21 cellular contexts compared by ENCODE assay signal in the genomic region with DNA sequence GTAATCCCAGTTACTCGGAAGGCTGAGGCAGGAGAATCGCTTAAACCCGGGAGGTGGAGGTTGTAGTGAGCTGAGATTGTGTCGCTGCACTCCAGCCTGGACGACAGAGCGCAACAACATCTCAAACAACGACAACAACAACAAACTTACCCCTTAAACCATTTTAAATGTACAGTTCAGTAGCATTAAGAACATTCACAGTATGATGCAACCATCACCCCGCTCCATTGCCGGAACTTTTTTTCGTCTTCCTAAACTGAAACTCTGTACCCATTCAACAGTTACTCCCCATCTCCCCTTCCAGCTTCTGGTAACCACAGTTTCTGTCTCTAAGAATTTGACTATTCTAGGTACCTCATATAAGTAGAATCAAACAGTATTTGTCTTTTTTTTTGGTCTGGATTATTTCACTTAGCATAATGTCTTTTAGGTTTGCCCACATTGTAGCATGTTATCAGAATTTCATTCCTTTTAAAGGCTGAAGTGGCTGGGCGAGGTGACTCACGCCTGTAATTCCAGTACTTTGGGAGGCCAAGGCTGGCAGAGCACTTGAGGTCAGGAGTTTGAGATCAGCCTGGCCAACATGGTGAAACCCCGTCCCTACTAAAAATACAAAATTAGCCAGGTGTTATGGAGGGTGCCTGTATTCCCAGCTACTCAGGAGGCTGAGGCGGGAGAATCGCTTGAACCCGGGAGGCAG. TPM values are rescaled to one million over a fixed set of nuclear protein-coding genes. Genes with fewer than 3 reads are reported as not detected.
DNase-seq lines count a peak whose midpoint lies in the region; ATAC-seq lines count a peak whose summit lies in the region.
"Had no signal": no experiment of that assay in that cellular context is flagged by ENCODE, and none has a peak within 500 bp of the region (broad histone marks: within the 10 kb centered on the region; RNA-seq: fewer than 3 reads in every experiment).

No MANE protein-coding gene starts in this region.

- intact Hi-C loops in activated CD4-positive, alpha-beta memory T cell treated with anti-CD3 and anti-CD28 coated beads for 36 hours (cut with micrococcal nuclease) = no loop called here

- POLR2A ChIA-PET in CD8-positive, alpha-beta memory T cell (lab: Charles Lee) = interaction anchor here (0.6 to 0.7 kb wide), 2 partner anchors 47 to 1070 kb away, joined by 3 to 5 read pairs; no protein-coding TSS in a partner anchor
- POLR2A ChIA-PET in activated CD4-positive, alpha-beta memory T cell treated with anti-CD3 and anti-CD28 coated beads for 36 hours (lab: Charles Lee) = no interaction called here

- H3K4me3 Mint-ChIP-seq in CD4-positive, CD25-positive, alpha-beta regulatory T cell = peak overlapping the region in 2 of 4 donors; percentile 9 to 14
- peak overlapping the region in 3 of 7 donors; percentile 38 to 62 (median 41) for H3K4me3 Mint-ChIP-seq in CD8-positive, alpha-beta memory T cell
- peak overlapping the region; percentile 0 for H3K4me3 Mint-ChIP-seq in activated CD4-positive, alpha-beta memory T cell treated with anti-CD3 and anti-CD28 coated beads for 36 hours

- H3K9me3 ChIP-seq in CD4-positive, CD25-positive, alpha-beta regulatory T cell (ENCODE audit: control insufficient read depth in 2 of 2, low read length in 2 of 2) = peaks cover 0 to 3% of the 10 kb centered on the region in 2 experiments
- H3K9me3 ChIP-seq in CD8-positive, alpha-beta memory T cell (ENCODE audit: low read length) = no peaks in the 10 kb centered on the region
- H3K9me3 ChIP-seq: mucosa of descending colon, neutrophil, thyroid gland had no signal

- no peaks in the 10 kb centered on the region for H3K36me3 ChIP-seq in CD4-positive, CD25-positive, alpha-beta regulatory T cell (ENCODE audit: control insufficient read depth, insufficient read depth, low read length)
- H3K36me3 ChIP-seq in CD8-positive, alpha-beta memory T cell (ENCODE audit: insufficient read depth, low read length) = no peaks in the 10 kb centered on the region
- H3K36me3 ChIP-seq: breast epithelium, heart left ventricle, neutrophil, thyroid gland had no signal

- no peaks in the 10 kb centered on the region for H3K27me3 Mint-ChIP-seq in CD4-positive, CD25-positive, alpha-beta regulatory T cell
- H3K27me3 Mint-ChIP-seq in CD8-positive, alpha-beta memory T cell = peaks cover 5% of the 10 kb centered on the region in 2 donors
- no peaks in the 10 kb centered on the region for H3K27me3 Mint-ChIP-seq in activated CD4-positive, alpha-beta memory T cell treated with anti-CD3 and anti-CD28 coated beads for 36 hours

- no peak for ATAC-seq in CD4-positive, CD25-positive, alpha-beta regulatory T cell (ENCODE audit: low read depth in 2 of 2)
- ATAC-seq in GM21447 (IDR thresholded peaks at IDR 0.05; ENCODE audit: unreplicated experiment) (no peak), HG03565 (IDR thresholded peaks at IDR 0.05; ENCODE audit: unreplicated experiment) (no peak)
- ATAC-seq: heart left ventricle, mucosa of descending colon, Right ventricle myocardium inferior had no signal

- no peak overlapping the region for H3K27ac ChIP-seq in CD4-positive, CD25-positive, alpha-beta regulatory T cell (ENCODE audit: insufficient read depth, low read length, poor library complexity, severe bottlenecking)
- H3K27ac ChIP-seq in CD8-positive, alpha-beta memory T cell (ENCODE audit: low read depth, low read length) = no peak overlapping the region
- H3K27ac ChIP-seq: breast epithelium, coronary artery, heart left ventricle, neutrophil had no signal

- H3K4me1 ChIP-seq in CD4-positive, CD25-positive, alpha-beta regulatory T cell (ENCODE audit: control insufficient read depth, insufficient read depth, low read length, poor library complexity, severe bottlenecking) = peaks cover 17% of the 10 kb centered on the region
- H3K4me1 ChIP-seq in CD8-positive, alpha-beta memory T cell (ENCODE audit: insufficient read depth, low read length) = peaks cover 43% of the 10 kb centered on the region
- H3K4me1 ChIP-seq: breast epithelium had no signal

- peaks cover 13 to 75% (median 25%) of the 10 kb centered on the region in 4 donors for H3K4me1 Mint-ChIP-seq in CD4-positive, CD25-positive, alpha-beta regulatory T cell
- peaks cover 25 to 68% (median 61%) of the 10 kb centered on the region in 3 donors for H3K4me1 Mint-ChIP-seq in CD8-positive, alpha-beta memory T cell
- H3K4me1 Mint-ChIP-seq in activated CD4-positive, alpha-beta memory T cell treated with anti-CD3 and anti-CD28 coated beads for 36 hours (ENCODE audit: low read depth) = peaks cover 62% of the 10 kb centered on the region

- no peaks in the 10 kb centered on the region for H3K27me3 ChIP-seq in CD4-positive, CD25-positive, alpha-beta regulatory T cell (ENCODE audit: control insufficient read depth, insufficient read depth, low read length)
- no peaks in the 10 kb centered on the region for H3K27me3 ChIP-seq in CD8-positive, alpha-beta memory T cell (ENCODE audit: insufficient read depth, low read length, poor library complexity, severe bottlenecking)
- H3K27me3 ChIP-seq: breast epithelium, heart left ventricle, neutrophil, thyroid gland had no signal

- H3K27ac Mint-ChIP-seq in CD4-positive, CD25-positive, alpha-beta regulatory T cell = peak overlapping the region in 2 of 3 donors; percentile 62 to 83
- H3K27ac Mint-ChIP-seq in CD8-positive, alpha-beta memory T cell = peak overlapping the region in 4 of 8 donors; percentile 37 to 71 (median 62)
- H3K27ac Mint-ChIP-seq in activated CD4-positive, alpha-beta memory T cell treated with anti-CD3 and anti-CD28 coated beads for 36 hours = peak overlapping the region; percentile 68

- H3K36me3 Mint-ChIP-seq in CD4-positive, CD25-positive, alpha-beta regulatory T cell = peaks cover 18% of the 10 kb centered on the region
- H3K36me3 Mint-ChIP-seq in CD8-positive, alpha-beta memory T cell = peaks cover 3 to 5% (median 4%) of the 10 kb centered on the region in 3 donors
- H3K36me3 Mint-ChIP-seq in activated CD4-positive, alpha-beta memory T cell treated with anti-CD3 and anti-CD28 coated beads for 36 hours = peaks cover 11% of the 10 kb centered on the region

- no peak for DNase-seq in CD4-positive, CD25-positive, alpha-beta regulatory T cell
- DNase-seq in CD8-positive, alpha-beta memory T cell = no peak
- DNase-seq in activated CD4-positive, alpha-beta memory T cell treated with anti-CD3 and anti-CD28 coated beads for 36 hours = peak; percentile 52
- DNase-seq in fibroblast of peridontal ligament (ENCODE audit: extremely low read depth) = peak; percentile 17
- no peak for DNase-seq in DMS153 (lab: John Stamatoyannopoulos, UW)
- DNase-seq: activated CD8-positive, alpha-beta memory T cell treated with anti-CD3 and anti-CD28 coated beads for 24 hours; heart left ventricle; mucosa of descending colon; NCI-H1436 treated with DMSO at 0.1 percent for 48 hours; NCI-H2171; NCI-H526 treated with DMSO at 0.1 percent for 48 hours; stimulated activated CD4-positive, alpha-beta T cell treated with anti-CD3 and anti-CD28 coated beads, Interleukin-12 subunit alpha, Interleukin-12 subunit beta, amount 100 ng/mL, for 4 hours; thyroid gland had no signal

- H3K9me3 Mint-ChIP-seq in CD4-positive, CD25-positive, alpha-beta regulatory T cell = peaks cover 0 to 6% (median 0%) of the 10 kb centered on the region in 7 donors
- peaks cover 0 to 8% (median 5%) of the 10 kb centered on the region in 5 donors for H3K9me3 Mint-ChIP-seq in CD8-positive, alpha-beta memory T cell
- peaks cover 6% of the 10 kb centered on the region for H3K9me3 Mint-ChIP-seq in activated CD4-positive, alpha-beta memory T cell treated with anti-CD3 and anti-CD28 coated beads for 36 hours

- H3K4me3 ChIP-seq in CD4-positive, CD25-positive, alpha-beta regulatory T cell (ENCODE audit: low read depth, low read length) = no peak overlapping the region
- H3K4me3 ChIP-seq in CD8-positive, alpha-beta memory T cell (ENCODE audit: low read length) = peak overlapping the region; percentile 41
- H3K4me3 ChIP-seq: breast epithelium, coronary artery, heart left ventricle, mucosa of descending colon, thyroid gland had no signal

- CTCF ChIA-PET in CD8-positive, alpha-beta memory T cell (lab: Charles Lee) = no interaction called here
- CTCF ChIA-PET in activated CD4-positive, alpha-beta memory T cell treated with anti-CD3 and anti-CD28 coated beads for 36 hours (lab: Charles Lee) = interaction anchor here (1.4 to 3.6 kb wide), 3 partner anchors 24 to 47 kb away, joined by 6 to 29 read pairs (median 13); no protein-coding TSS in a partner anchor

RNA-seq across cellular contexts. Expression of a gene that starts 19.6 kb away (rescaled TPM):
- total RNA-seq in CD4-positive, CD25-positive, alpha-beta regulatory T cell = not detected
- polyA plus RNA-seq in CD4-positive, CD25-positive, alpha-beta regulatory T cell = under 1 TPM in 2 of 4 donors, not detected in 2; 0.41 to 0.61 TPM
- 1 to 10 TPM; 1.2 to 1.4 TPM for total RNA-seq in CD8-positive, alpha-beta memory T cell
- polyA plus RNA-seq in CD8-positive, alpha-beta memory T cell = 3.7 TPM
- under 1 TPM; 0.17 to 0.26 TPM for total RNA-seq in activated CD4-positive, alpha-beta memory T cell treated with anti-CD3 and anti-CD28 coated beads for 36 hours
- total RNA-seq: breast epithelium, fibroblast of lung, H4, heart left ventricle, mucosa of descending colon, thyroid gland had no signal
- polyA plus RNA-seq: fibroblast of lung, heart left ventricle had no signal

Comparison
In these comparisons a context has a peak if more than half of its experiments do, and no peak if none do; other contexts are left out.
1. DNase-seq: peak in activated CD4-positive, alpha-beta memory T cell treated with anti-CD3 and anti-CD28 coated beads for 36 hours (single experiment) and fibroblast of peridontal ligament (single experiment); none in CD4-positive, CD25-positive, alpha-beta regulatory T cell (0 of 3), CD8-positive, alpha-beta memory T cell (0 of 5) and DMS153 (single experiment).